7 cellular contexts compared by ENCODE assay signal in the genomic region with DNA sequence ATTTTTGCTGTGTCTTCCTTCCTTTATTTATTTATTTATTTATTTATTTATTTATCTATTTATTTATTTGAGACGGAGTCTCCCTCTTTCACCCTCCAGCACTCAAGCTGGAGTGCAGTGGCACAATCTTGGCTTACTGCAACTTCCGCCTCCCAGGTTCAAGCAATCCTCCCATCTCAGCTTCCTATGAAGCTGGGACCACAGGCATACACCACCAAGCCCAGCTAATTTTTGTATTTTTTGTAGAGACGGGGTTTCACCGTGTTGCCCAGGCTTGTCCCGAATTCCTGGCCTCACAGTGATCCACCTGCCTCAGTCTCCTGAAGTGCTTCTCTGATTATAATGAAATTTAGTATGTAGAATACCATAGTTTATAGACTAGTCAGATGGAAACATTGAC. TPM values are rescaled to one million over a fixed set of nuclear protein-coding genes. Genes with fewer than 3 reads are reported as not detected.
A peak's percentile ranks its signal among the peaks of the same experiment; 100 is the strongest.
DNase-seq lines count a peak whose midpoint lies in the region; ATAC-seq and TF ChIP-seq lines count a peak whose summit lies in the region.
"Not testable (repeated sequence)": the region's sequence is repeated elsewhere in the genome, so short reads cannot be mapped to it uniquely, and the experiment has no call there.

No MANE protein-coding gene starts in this region.

- intact Hi-C loops in breast epithelium (cut with DNase I; ENCODE audit: low total_unique reads), result not testable (repeated sequence)

- peak; percentile 38 for DNase-seq in GM23248
- DNase-seq in activated CD4-positive, alpha-beta memory T cell treated with anti-CD3 and anti-CD28 coated beads, Interleukin-2, amount 10 ng/mL, durations not matched to agents 7 days and 5 days; breast epithelium (ENCODE audit: low spot score in 2 of 2); fibroblast of mammary gland (ENCODE audit: low read depth); lung (ENCODE audit: low spot score): not testable (repeated sequence)

- peak overlapping the region; percentile 73 for H3K4me3 ChIP-seq in GM23248
- H3K4me3 ChIP-seq in OCI-LY3 (ENCODE audit: low read length), result peak overlapping the region; percentile 83; the same call in 1 of the 2 replicates
- peak overlapping the region; percentile 43 to 58 (median 44) for H3K4me3 ChIP-seq in breast epithelium
- H3K4me3 ChIP-seq in fibroblast of mammary gland (ENCODE audit: control insufficient read depth, low read depth, low read length), result peak overlapping the region; percentile 3
- peak overlapping the region; percentile 11 for H3K4me3 ChIP-seq in lung
- H3K4me3 ChIP-seq in skeletal muscle tissue (ENCODE audit: low read length in 3 of 3), result peak overlapping the region; percentile 25 to 62 (median 52)

- H3K9ac ChIP-seq in GM23248, result 0 out of 2 replicates have a peak overlapping the region, but pooled peaks have one; percentile 11
- H3K9ac ChIP-seq in OCI-LY3 (ENCODE audit: low read length), result not testable (repeated sequence)
- peak overlapping the region in 2 of 3 donors; percentile 45 to 52 for H3K9ac ChIP-seq in skeletal muscle tissue (ENCODE audit: low read depth in 1 of 3, low read length in 3 of 3)

- H3K36me3 ChIP-seq in GM23248 (ENCODE audit: low read depth); OCI-LY3 (replicated peaks; ENCODE audit: low read depth, low read length); breast epithelium; lung (ENCODE audit: control insufficient read depth in 2 of 2, insufficient read depth in 2 of 2, low read length in 2 of 2); skeletal muscle tissue (ENCODE audit: control insufficient read depth in 3 of 3, insufficient read depth in 3 of 3, low read length in 3 of 3): not testable (repeated sequence)

- H3K4me1 ChIP-seq in GM23248 (ENCODE audit: insufficient read depth), result peaks cover 13% of the 10 kb centered on the region
- peaks cover 19% of the 10 kb centered on the region for H3K4me1 ChIP-seq in OCI-LY3 (ENCODE audit: low read length)
- H3K4me1 ChIP-seq in breast epithelium; lung (ENCODE audit: control insufficient read depth in 2 of 2, insufficient read depth in 2 of 2, low read length in 2 of 2); skeletal muscle tissue (ENCODE audit: control insufficient read depth in 3 of 3, insufficient read depth in 3 of 3, low read length in 3 of 3): not testable (repeated sequence)

- H3K9me3 ChIP-seq in GM23248 (ENCODE audit: low read depth); OCI-LY3 (ENCODE audit: insufficient read depth, low read length); breast epithelium; lung (ENCODE audit: control insufficient read depth in 2 of 2, insufficient read depth in 1 of 2, low read length in 1 of 2); skeletal muscle tissue (ENCODE audit: control insufficient read depth in 3 of 3, low read length in 3 of 3): not testable (repeated sequence)

- 62 to 65% methylated on average over 5 of the region's 5 CpGs for WGBS in GM23248 (ENCODE audit: low coverage in 1 of 2, low lambda C conversion rate in 2 of 2, missing lambda C conversion rate in 2 of 2), 2 experiments
- 18 to 27% methylated on average over 5 of the region's 5 CpGs for WGBS in lung, 2 donors

- H2AFZ ChIP-seq in GM23248, result peak overlapping the region; percentile 50; the same call in 1 of the 2 replicates
- H2AFZ ChIP-seq in OCI-LY3 (ENCODE audit: low read depth, low read length), result not testable (repeated sequence)

- not testable (repeated sequence) for H3K27me3 Mint-ChIP-seq in activated CD4-positive, alpha-beta memory T cell treated with anti-CD3 and anti-CD28 coated beads, Interleukin-2, amount 10 ng/mL, durations not matched to agents 7 days and 5 days

- H3F3A ChIP-seq in GM23248 (ENCODE audit: insufficient read depth), result not testable (repeated sequence)

- H3K36me3 Mint-ChIP-seq in activated CD4-positive, alpha-beta memory T cell treated with anti-CD3 and anti-CD28 coated beads, Interleukin-2, amount 10 ng/mL, durations not matched to agents 7 days and 5 days (ENCODE audit: low read depth), result peaks cover 53% of the 10 kb centered on the region

- TF ChIP-seq POLR2A in breast epithelium (IDR thresholded peaks at IDR 0.05), result not testable (repeated sequence)

- not testable (repeated sequence) for H3K27ac ChIP-seq in GM23248; OCI-LY3 (ENCODE audit: low read length); breast epithelium; lung (ENCODE audit: low read depth in 1 of 2, low read length in 1 of 2); skeletal muscle tissue (ENCODE audit: low read depth, low read length)

- H3K4me1 Mint-ChIP-seq in activated CD4-positive, alpha-beta memory T cell treated with anti-CD3 and anti-CD28 coated beads, Interleukin-2, amount 10 ng/mL, durations not matched to agents 7 days and 5 days, result peaks cover 65% of the 10 kb centered on the region

- H4K20me1 ChIP-seq in GM23248 (ENCODE audit: insufficient read depth); OCI-LY3 (ENCODE audit: insufficient read depth, low read length): not testable (repeated sequence)

- peak overlapping the region; percentile 98 for H3K4me3 Mint-ChIP-seq in activated CD4-positive, alpha-beta memory T cell treated with anti-CD3 and anti-CD28 coated beads, Interleukin-2, amount 10 ng/mL, durations not matched to agents 7 days and 5 days

- CTCF ChIA-PET in activated CD4-positive, alpha-beta memory T cell treated with anti-CD3 and anti-CD28 coated beads, Interleukin-2, amount 10 ng/mL, durations not matched to agents 7 days and 5 days (lab: Charles Lee), result interaction anchor here (0.9 to 4.4 kb wide), 13 partner anchors 12 to 286 kb away, joined by 3 to 317 read pairs (median 6); a partner anchor contains a TSS

- TF ChIP-seq CTCF in OCI-LY3 (IDR thresholded peaks at IDR 0.05; ENCODE audit: low read depth, low read length); breast epithelium (IDR thresholded peaks at IDR 0.05); fibroblast of mammary gland (conservative IDR thresholded peaks at IDR 0.05; ENCODE audit: control insufficient read depth, insufficient read depth, low read depth, low read length); lung (IDR thresholded peaks at IDR 0.05; ENCODE audit: control extremely low read depth, extremely low read depth): not testable (repeated sequence)

- H3K27ac Mint-ChIP-seq in activated CD4-positive, alpha-beta memory T cell treated with anti-CD3 and anti-CD28 coated beads, Interleukin-2, amount 10 ng/mL, durations not matched to agents 7 days and 5 days, result peak overlapping the region; percentile 82

- H3K79me2 ChIP-seq in GM23248 (ENCODE audit: insufficient read depth), result peaks cover 10% of the 10 kb centered on the region
- H3K79me2 ChIP-seq in OCI-LY3 (ENCODE audit: low read length), result not testable (repeated sequence)

- ATAC-seq in lung (ENCODE audit: insufficient read depth, low FRiP score), result not testable (repeated sequence)

- in situ Hi-C loops in GM23248 (cut with MboI), result not testable (repeated sequence)

- not testable (repeated sequence) for H3K9me3 Mint-ChIP-seq in activated CD4-positive, alpha-beta memory T cell treated with anti-CD3 and anti-CD28 coated beads, Interleukin-2, amount 10 ng/mL, durations not matched to agents 7 days and 5 days

- H3K4me2 ChIP-seq in GM23248 (ENCODE audit: unreplicated experiment), result peak overlapping the region; percentile 83
- not testable (repeated sequence) for H3K4me2 ChIP-seq in OCI-LY3 (ENCODE audit: low read length)

- POLR2A ChIA-PET in activated CD4-positive, alpha-beta memory T cell treated with anti-CD3 and anti-CD28 coated beads, Interleukin-2, amount 10 ng/mL, durations not matched to agents 7 days and 5 days (lab: Charles Lee), result interaction anchor here (1.1 to 5.5 kb wide), 14 partner anchors 10 to 295 kb away, joined by 4 to 160 read pairs (median 10); a partner anchor contains a TSS

- H3K9me2 ChIP-seq in GM23248 (ENCODE audit: insufficient read depth), result not testable (repeated sequence)

- not testable (repeated sequence) for H3K27me3 ChIP-seq in GM23248 (replicated peaks; ENCODE audit: insufficient read depth); OCI-LY3 (ENCODE audit: low read depth, low read length); breast epithelium; lung (ENCODE audit: control insufficient read depth, insufficient read depth); skeletal muscle tissue (ENCODE audit: control insufficient read depth in 3 of 3, insufficient read depth in 3 of 3, low read length in 3 of 3)

RNA-seq across cellular contexts. Expression of a gene that starts 0.9 kb away (rescaled TPM):
- 5.1 and 5.2 TPM in 2 replicates for total RNA-seq in GM23248 (2014; rRNA removed; shearing (Covaris generic))
- polyA plus RNA-seq in GM23248 (2016; fragmentation: Nextera tagmentation; extraction: Ambion mirVana) (2.8 and 2.9 TPM in 2 replicates), lung (1 to 10 TPM; 8.9 to 9.1 TPM)
- 10 to 100 TPM; 47.8 to 51.3 TPM for total RNA-seq in activated CD4-positive, alpha-beta memory T cell treated with anti-CD3 and anti-CD28 coated beads, Interleukin-2, amount 10 ng/mL, durations not matched to agents 7 days and 5 days
- total RNA-seq in breast epithelium (10 to 100 TPM in 1 of 3 donors, 1 to 10 TPM in 2; 5.7 to 13.1 (median 9.6) TPM), lung (10 to 100 TPM; 24.3 to 74.4 TPM), skeletal muscle tissue (16.2 TPM)

Comparison
In these comparisons a context has a peak if more than half of its experiments do, and no peak if none do; other contexts are left out.
1. H3K4me3 ChIP-seq: peak in every context shown above with its lines; median percentile 83 in OCI-LY3; 73 in GM23248; 52 in skeletal muscle tissue; 44 in breast epithelium; 11 in lung; 3 in fibroblast of mammary gland.